ENCODE assay signal across 17 cellular contexts in genomic region chr2:145075454-145076062, GRCh38.
DNase-seq lines count a peak whose midpoint lies in the region; ATAC-seq, FAIRE-seq and TF ChIP-seq lines count a peak whose summit lies in the region.
"Had no signal": no experiment of that assay in that cellular context is flagged by ENCODE, and none has a peak within 500 bp of the region (broad histone marks: within the 10 kb centered on the region; RNA-seq: fewer than 3 reads in every experiment).

No MANE protein-coding gene starts in this region.

- no peak overlapping the region for H3K9ac ChIP-seq in SK-N-SH
- H3K9ac ChIP-seq: BLaER1 treated with 17β-estradiol and CSF1 and Interleukin-3, amounts not matched to agents 10 nM and 100 nM had no signal

- no peak overlapping the region for H2AFZ ChIP-seq in SK-N-SH (ENCODE audit: low read depth)

- H3K9me2 ChIP-seq in SK-N-SH, result no peaks in the 10 kb centered on the region

- peaks cover 15% of the 10 kb centered on the region for H3K4me1 Mint-ChIP-seq in chondrocyte (ENCODE audit: low read depth)
- H3K4me1 Mint-ChIP-seq: CD4-positive, CD25-positive, alpha-beta regulatory T cell; H9 had no signal

- WGBS in SK-N-SH (ENCODE audit: low lambda C conversion rate), result 63% methylated on average over 1 of the region's 1 CpG

- peak overlapping the region; percentile 41 for H3K27ac Mint-ChIP-seq in chondrocyte (ENCODE audit: unreplicated experiment)
- H3K27ac Mint-ChIP-seq: CD4-positive, CD25-positive, alpha-beta regulatory T cell; H9 had no signal

- H4K20me1 ChIP-seq in SK-N-SH (ENCODE audit: insufficient read depth), result no peaks in the 10 kb centered on the region
- H4K20me1 ChIP-seq: BLaER1 treated with 17β-estradiol and CSF1 and Interleukin-3, amounts not matched to agents 10 nM and 100 nM had no signal

- TF ChIP-seq EP300 in SK-N-SH (IDR thresholded peaks at IDR 0.05; ENCODE audit: borderline replicate concordance in 1 of 2, low read depth in 1 of 2, low read length in 1 of 2), result no peak

- no peaks in the 10 kb centered on the region for H3K9me3 ChIP-seq in SK-N-SH
- H3K9me3 ChIP-seq: BLaER1 treated with 17β-estradiol and CSF1 and Interleukin-3, amounts not matched to agents 10 nM and 100 nM had no signal

- peaks cover 7% of the 10 kb centered on the region for H3K36me3 Mint-ChIP-seq in chondrocyte (ENCODE audit: low read depth)
- H3K36me3 Mint-ChIP-seq: CD4-positive, CD25-positive, alpha-beta regulatory T cell had no signal

- H3K9me3 Mint-ChIP-seq in chondrocyte (ENCODE audit: low read depth), result no peaks in the 10 kb centered on the region
- H3K9me3 Mint-ChIP-seq: H9 had no signal

- H3K27ac ChIP-seq in SK-N-SH (ENCODE audit: low read depth in 2 of 2, low read length in 1 of 2), result no peak overlapping the region
- H3K27ac ChIP-seq: BLaER1 treated with 17β-estradiol and CSF1 and Interleukin-3, amounts not matched to agents 10 nM and 100 nM had no signal

- H3K4me1 ChIP-seq in SK-N-SH (ENCODE audit: control insufficient read depth in 1 of 2, insufficient read depth in 2 of 2, low read depth in 1 of 2, low read length in 1 of 2), result peaks cover 0 to 3% of the 10 kb centered on the region in 2 experiments; a peak in 2 of 4 replicates

- TF ChIP-seq CTCF in SK-N-SH (IDR thresholded peaks at IDR 0.05) (no peak), chondrocyte (IDR thresholded peaks at IDR 0.05) (no peak)

- no peak for TF ChIP-seq RAD21 in SK-N-SH (IDR thresholded peaks at IDR 0.05; ENCODE audit: low read length)

- no peak overlapping the region for H3K4me3 ChIP-seq in SK-N-SH (ENCODE audit: low read depth in 2 of 2, low read length in 1 of 2)
- H3K4me3 ChIP-seq: BLaER1 treated with 17β-estradiol and CSF1 and Interleukin-3, amounts not matched to agents 10 nM and 100 nM; GM12878; K562 had no signal

- POLR2A ChIA-PET in SK-N-SH (lab: Yijun Ruan, JAX), result no interaction called here

- no peaks in the 10 kb centered on the region for H3K79me2 ChIP-seq in SK-N-SH (ENCODE audit: insufficient read depth)

- ATAC-seq in SK-N-SH treated with all-trans-retinoic acid at 6 μM for 48 hours (no peak; the same call in 2 of the 3 replicates), left lobe of liver (peak; percentile 62), GM18873 (IDR thresholded peaks at IDR 0.05; ENCODE audit: low FRiP score, unreplicated experiment) (no peak)
- ATAC-seq: GM12878, K562 had no signal

- no peak for DNase-seq in SK-N-SH
- no peak for DNase-seq in chondrocyte (ENCODE audit: low spot score)
- DNase-seq in left lobe of liver (ENCODE audit: low spot score), result no peak
- no peak for DNase-seq in NCI-H2196 (lab: John Stamatoyannopoulos, UW; ENCODE audit: unreplicated experiment)
- DNase-seq in urothelium cell line (ENCODE audit: low spot score), result no peak
- DNase-seq: 8988T; CD4-positive, CD25-positive, alpha-beta regulatory T cell; DMS53; GOT3; H9 had no signal

- no peaks in the 10 kb centered on the region for H3K27me3 ChIP-seq in SK-N-SH (ENCODE audit: insufficient read depth)
- H3K27me3 ChIP-seq: BLaER1 treated with 17β-estradiol and CSF1 and Interleukin-3, amounts not matched to agents 10 nM and 100 nM had no signal

- H3K4me2 ChIP-seq in SK-N-SH, result no peak overlapping the region
- H3K4me2 ChIP-seq: BLaER1 treated with 17β-estradiol and CSF1 and Interleukin-3, amounts not matched to agents 10 nM and 100 nM had no signal

- no peaks in the 10 kb centered on the region for H3K27me3 Mint-ChIP-seq in chondrocyte (ENCODE audit: low read depth)

- H3K36me3 ChIP-seq in SK-N-SH (replicated peaks in 1 of 2; ENCODE audit: control insufficient read depth in 1 of 2, insufficient read depth in 2 of 2, low read length in 1 of 2), result no peaks in the 10 kb centered on the region
- H3K36me3 ChIP-seq: BLaER1 treated with 17β-estradiol and CSF1 and Interleukin-3, amounts not matched to agents 10 nM and 100 nM had no signal

- no peaks in the 10 kb centered on the region for H3F3A ChIP-seq in SK-N-SH (replicated peaks; ENCODE audit: insufficient read depth)

- CTCF ChIA-PET in SK-N-SH (lab: Yijun Ruan, JAX), result no interaction called here

- no peak for FAIRE-seq in urothelium cell line (lab: Jason Lieb, UNC)
- FAIRE-seq: GM12878, GM18507, HTR-8/SVneo, K562 had no signal

- no peak overlapping the region for H3K4me3 Mint-ChIP-seq in chondrocyte (ENCODE audit: unreplicated experiment)
- H3K4me3 Mint-ChIP-seq: CD4-positive, CD25-positive, alpha-beta regulatory T cell; H9 had no signal

TF ChIP-seq in SK-N-SH treated with all-trans-retinoic acid at 6 μM for 48 hours, 23 proteins besides CTCF, POLR2A, EP300 and RAD21 (continues in another document):
- TF ChIP-seq TCF4 (CRISPR knock-in tag; IDR thresholded peaks at IDR 0.05; ENCODE audit: borderline replicate concordance) (no peak), BACH2 (CRISPR knock-in tag; IDR thresholded peaks at IDR 0.05; ENCODE audit: borderline replicate concordance) (no peak), ISL1 (CRISPR knock-in tag; IDR thresholded peaks at IDR 0.05) (0 out of 2 replicates have a peak, but pooled peaks have one; percentile 11), GLIS3 (CRISPR knock-in tag; IDR thresholded peaks at IDR 0.05) (no peak), TSHZ2 (CRISPR knock-in tag; IDR thresholded peaks at IDR 0.05) (no peak), ZC3H10 (CRISPR knock-in tag; IDR thresholded peaks at IDR 0.05) (no peak), RARB (CRISPR knock-in tag; IDR thresholded peaks at IDR 0.05) (no peak)

TF ChIP-seq in SK-N-SH, 30 proteins besides CTCF, POLR2A, EP300 and RAD21:
- no peak for TF ChIP-seq IRF3 (IDR thresholded peaks at IDR 0.05; ENCODE audit: low read depth, low read length)
TF ChIP-seq in SK-N-SH: peak in this region for 0.
